ENCODE assay signal across 17 cellular contexts in the genomic region with DNA sequence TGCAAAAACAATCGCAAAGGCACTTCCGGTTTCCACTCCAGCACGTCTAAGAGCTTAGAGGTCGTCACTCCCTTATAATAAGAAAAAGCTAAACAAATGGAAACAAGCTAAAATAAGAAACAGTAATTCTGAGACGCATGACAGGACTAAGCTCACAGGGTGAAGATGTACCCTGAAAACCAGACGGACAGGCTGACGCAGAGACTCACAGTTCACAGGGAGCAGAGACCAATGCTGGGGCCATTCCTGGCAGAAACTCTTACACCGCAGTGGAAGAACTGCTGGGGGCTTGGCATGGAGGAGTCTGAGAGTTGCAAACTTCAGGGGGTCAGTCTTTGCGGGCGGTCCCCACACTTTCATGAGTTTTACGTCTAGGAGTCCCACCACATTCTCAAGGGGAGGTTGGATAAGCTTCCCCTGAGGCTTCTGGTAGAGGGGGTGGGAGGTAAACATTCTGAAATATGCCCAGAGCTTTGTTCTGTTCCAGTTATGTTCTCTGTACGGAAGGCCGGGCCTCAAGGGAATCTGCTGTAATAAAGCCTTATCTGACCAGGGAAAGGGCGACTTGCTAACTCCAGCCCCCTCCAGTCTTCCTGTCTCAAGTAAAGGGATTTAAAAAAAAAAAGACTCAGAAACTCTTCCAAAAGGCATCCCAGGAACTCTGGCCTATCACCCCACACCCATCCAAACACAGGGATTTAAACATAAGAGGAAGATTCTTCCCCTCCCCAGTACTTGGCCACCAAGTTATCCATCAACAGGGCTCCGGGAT. TPM values are rescaled to one million over a fixed set of nuclear protein-coding genes. Genes with fewer than 3 reads are reported as not detected.
DNase-seq lines count a peak whose midpoint lies in the region; ATAC-seq and TF ChIP-seq lines count a peak whose summit lies in the region.
"Had no signal": no experiment of that assay in that cellular context is flagged by ENCODE, and none has a peak within 500 bp of the region (broad histone marks: within the 10 kb centered on the region; RNA-seq: fewer than 3 reads in every experiment).

No MANE protein-coding gene starts in this region.

- CTCF ChIA-PET in IMR-90 (lab: Yijun Ruan, JAX) = no interaction called here

- H3K4me3 Mint-ChIP-seq in endothelial cell (ENCODE audit: unreplicated experiment) = peak overlapping the region; percentile 5
- H3K4me3 Mint-ChIP-seq: activated CD4-positive, alpha-beta memory T cell treated with anti-CD3 and anti-CD28 coated beads for 36 hours; CD14-positive monocyte; dendritic cell treated with granulocyte-macrophage colony-stimulating factor and Interleukin-4, amounts not matched to agents 40 ng/mL and 50 ng/mL, for 4 days; stimulated activated naive B cell treated with anti-CD40 and anti-IgM and Interleukin-4, amounts not matched to agents 10 μg/mL and 1 μg/mL and 100 μg/mL, for 72 hours had no signal

- no peaks in the 10 kb centered on the region for H3K36me3 ChIP-seq in IMR-90 (ENCODE audit: control insufficient read depth, insufficient read depth, low read length)
- H3K36me3 ChIP-seq in upper lobe of right lung = no peaks in the 10 kb centered on the region
- H3K36me3 ChIP-seq: adrenal gland, neutrophil, sigmoid colon had no signal

- no peak overlapping the region for H2AK9ac ChIP-seq in IMR-90 (replicated peaks; ENCODE audit: low read depth, low read length, poor library complexity)

- peak overlapping the region; percentile 62; the same call in 1 of the 2 replicates for H3K23ac ChIP-seq in IMR-90 (ENCODE audit: low read depth, low read length)

- peak overlapping the region; percentile 64 for H3K4ac ChIP-seq in IMR-90 (ENCODE audit: low read depth, low read length)

- 0 out of 2 replicates have a peak overlapping the region, but pooled peaks have one; percentile 20 for H2BK20ac ChIP-seq in IMR-90 (ENCODE audit: low read depth, low read length)

- in situ Hi-C loops in IMR-90 (cut with MboI; ENCODE audit: low sequenced_read_pairs) = no loop called here

- H4K5ac ChIP-seq in IMR-90 (ENCODE audit: low read depth, low read length) = peak overlapping the region; percentile 23

- peak overlapping the region; percentile 39; the same call in 1 of the 2 replicates for H2BK120ac ChIP-seq in IMR-90 (ENCODE audit: low read depth, low read length)

- dilution Hi-C loops in IMR-90 (cut with HindIII; ENCODE audit: low sequenced_read_pairs, unreplicated experiment) = no loop called here

- H3K18ac ChIP-seq in IMR-90 (ENCODE audit: low read depth, low read length) = peak overlapping the region; percentile 81

- H2BK15ac ChIP-seq in IMR-90 (ENCODE audit: low read depth, low read length) = peak overlapping the region; percentile 77; the same call in 1 of the 3 replicates

- peak overlapping the region; percentile 43; the same call in 1 of the 2 replicates for H4K91ac ChIP-seq in IMR-90 (ENCODE audit: insufficient read depth, low read depth, low read length)

- POLR2A ChIA-PET in IMR-90 (lab: Charles Lee; ENCODE audit: unreplicated experiment) = no interaction called here

- peaks cover 17% of the 10 kb centered on the region for H3K36me3 Mint-ChIP-seq in endothelial cell (ENCODE audit: low read depth, unreplicated experiment)
- H3K36me3 Mint-ChIP-seq: activated CD4-positive, alpha-beta memory T cell treated with anti-CD3 and anti-CD28 coated beads for 36 hours; CD14-positive monocyte had no signal

- H3K27me3 ChIP-seq in IMR-90 (ENCODE audit: control insufficient read depth, insufficient read depth, low read length) (no peaks in the 10 kb centered on the region), layer of hippocampus (ENCODE audit: control insufficient read depth, insufficient read depth, low read length) (no peaks in the 10 kb centered on the region), upper lobe of right lung (no peaks in the 10 kb centered on the region)
- H3K27me3 ChIP-seq: adrenal gland had no signal

- H3K4me1 ChIP-seq in IMR-90 (ENCODE audit: control insufficient read depth, insufficient read depth, low read length) (peaks cover 7% of the 10 kb centered on the region), upper lobe of right lung (no peaks in the 10 kb centered on the region)
- H3K4me1 ChIP-seq: adrenal gland, sigmoid colon had no signal

- H3K4me2 ChIP-seq in IMR-90 (ENCODE audit: low read depth, low read length) = peak overlapping the region; percentile 69; the same call in 1 of the 2 replicates

- no TSS peak for BruUV-seq in IMR-90 (replicated peaks; lab: Mats Ljungman, UMichigan)

- 75% methylated on average over 5 of the region's 15 CpGs; no CpG with 5 or more reads in 1 of the 2 experiments for WGBS in IMR-90 (ENCODE audit: extremely low coverage in 2 of 2, insufficient read length in 1 of 2), 2 experiments

- H3K79me1 ChIP-seq in IMR-90 (ENCODE audit: low read depth in 1 of 2, low read length in 2 of 2) = peaks cover 0 to 19% of the 10 kb centered on the region in 2 experiments; a peak in 3 of 4 replicates

- TF ChIP-seq POLR2A in IMR-90 (IDR thresholded peaks at IDR 0.05; ENCODE audit: low read depth, low read length) = no peak

- H3K4me3 ChIP-seq in IMR-90 (ENCODE audit: insufficient read depth, low read depth, low read length) = no peak overlapping the region
- no peak overlapping the region for H3K4me3 ChIP-seq in upper lobe of right lung
- H3K4me3 ChIP-seq: adrenal gland, sigmoid colon had no signal

- H3K9me3 Mint-ChIP-seq in endothelial cell (ENCODE audit: unreplicated experiment) = no peaks in the 10 kb centered on the region
- H3K9me3 Mint-ChIP-seq: dendritic cell treated with granulocyte-macrophage colony-stimulating factor and Interleukin-4, amounts not matched to agents 40 ng/mL and 50 ng/mL, for 4 days had no signal

- DNase-seq in IMR-90 = peak; percentile 16
- DNase-seq in endothelial cell (ENCODE audit: low spot score) = no peak
- DNase-seq in upper lobe of right lung = peak; percentile 36
- no peak for DNase-seq in HUDEP-2 (lab: John Stamatoyannopoulos, UW; ENCODE audit: unreplicated experiment in 76 of 76)
- DNase-seq in NCI-H2029 treated with DMSO at 0.1 percent for 48 hours (lab: John Stamatoyannopoulos, UW) = no peak
- no peak for DNase-seq in central memory CD4-positive, alpha-beta T cell
- DNase-seq: activated CD4-positive, alpha-beta memory T cell treated with anti-CD3 and anti-CD28 coated beads for 36 hours; adrenal gland; DMS79 treated with DMSO at 0.1 percent for 48 hours; NCI-H1436 treated with DMSO at 0.1 percent for 48 hours; NCI-H446 treated with DMSO at 0.1 percent for 48 hours; sigmoid colon; stimulated activated naive B cell treated with anti-CD40 and anti-IgM and Interleukin-4, amounts not matched to agents 10 μg/mL and 1 μg/mL and 100 μg/mL, for 72 hours had no signal

- TF ChIP-seq CTCF in IMR-90 (conservative IDR thresholded peaks at IDR 0.05; ENCODE audit: low read depth, low read length) = no peak
- TF ChIP-seq CTCF in endothelial cell (IDR thresholded peaks at IDR 0.05; ENCODE audit: unreplicated experiment) = no peak
- TF ChIP-seq CTCF in upper lobe of right lung (IDR thresholded peaks at IDR 0.05) = no peak

- peak overlapping the region; percentile 62 for H2BK5ac ChIP-seq in IMR-90 (ENCODE audit: low read depth, low read length, poor library complexity, severe bottlenecking)

- ATAC-seq in IMR-90 (ENCODE audit: low read depth) = peak; percentile 56
- ATAC-seq in upper lobe of right lung = no peak
- ATAC-seq: stimulated activated naive B cell treated with anti-CD40 and anti-IgM and Interleukin-4, amounts not matched to agents 10 μg/mL and 1 μg/mL and 100 μg/mL, for 72 hours had no signal

- intact Hi-C loops in IMR-90 (cut with micrococcal nuclease) = no loop called here
- intact Hi-C loops in upper lobe of right lung (cut with DNase I) = no loop called here

- 0 out of 2 replicates have a peak overlapping the region, but pooled peaks have one; percentile 5 for H2AK5ac ChIP-seq in IMR-90 (ENCODE audit: low read depth, low read length)

- no peaks in the 10 kb centered on the region for H3K9me1 ChIP-seq in IMR-90 (ENCODE audit: insufficient read depth, low read length)

- H3K27ac Mint-ChIP-seq in endothelial cell (ENCODE audit: unreplicated experiment) = peak overlapping the region; percentile 36
- H3K27ac Mint-ChIP-seq: activated CD4-positive, alpha-beta memory T cell treated with anti-CD3 and anti-CD28 coated beads for 36 hours; CD14-positive monocyte; dendritic cell treated with granulocyte-macrophage colony-stimulating factor and Interleukin-4, amounts not matched to agents 40 ng/mL and 50 ng/mL, for 4 days; stimulated activated naive B cell treated with anti-CD40 and anti-IgM and Interleukin-4, amounts not matched to agents 10 μg/mL and 1 μg/mL and 100 μg/mL, for 72 hours had no signal

- H3K9me3 ChIP-seq in IMR-90 (ENCODE audit: control insufficient read depth, insufficient read depth, low read length) = peaks cover 2% of the 10 kb centered on the region; the same call in 1 of the 2 replicates
- H3K9me3 ChIP-seq in upper lobe of right lung = no peaks in the 10 kb centered on the region
- H3K9me3 ChIP-seq: adrenal gland, neutrophil, sigmoid colon had no signal

- H3K27me3 Mint-ChIP-seq in endothelial cell (ENCODE audit: unreplicated experiment) = no peaks in the 10 kb centered on the region
- H3K27me3 Mint-ChIP-seq: dendritic cell treated with granulocyte-macrophage colony-stimulating factor and Interleukin-4, amounts not matched to agents 40 ng/mL and 50 ng/mL, for 4 days had no signal

- H2AFZ ChIP-seq in IMR-90 (replicated peaks; ENCODE audit: low read length, poor library complexity) = peak overlapping the region; percentile 26

- peak overlapping the region; percentile 38; the same call in 1 of the 2 replicates for H3K56ac ChIP-seq in IMR-90 (ENCODE audit: extremely low read depth, insufficient read depth, low read length)

- H4K8ac ChIP-seq in IMR-90 (ENCODE audit: low read depth in 2 of 2, low read length in 2 of 2) = peak overlapping the region; percentile 60 to 73; a peak in 3 of 4 replicates

- peak overlapping the region; percentile 81 for H3K14ac ChIP-seq in IMR-90 (replicated peaks; ENCODE audit: low read depth, low read length)

- no peaks in the 10 kb centered on the region for H4K20me1 ChIP-seq in IMR-90 (ENCODE audit: insufficient read depth, low read length)

- peak overlapping the region; percentile 7; the same call in 1 of the 2 replicates for H3K27ac ChIP-seq in IMR-90 (ENCODE audit: insufficient read depth, low read length)
- H3K27ac ChIP-seq in layer of hippocampus (ENCODE audit: low read depth, low read length) = peak overlapping the region; percentile 10
- no peak overlapping the region for H3K27ac ChIP-seq in upper lobe of right lung
- H3K27ac ChIP-seq: neutrophil had no signal

- no peak overlapping the region; the same call in 1 of the 2 replicates for H3K9ac ChIP-seq in IMR-90 (ENCODE audit: low read depth, low read length)

- peaks cover 12% of the 10 kb centered on the region for H3K4me1 Mint-ChIP-seq in endothelial cell (ENCODE audit: unreplicated experiment)
- H3K4me1 Mint-ChIP-seq: CD14-positive monocyte; stimulated activated naive B cell treated with anti-CD40 and anti-IgM and Interleukin-4, amounts not matched to agents 10 μg/mL and 1 μg/mL and 100 μg/mL, for 72 hours had no signal

- no peak for TF ChIP-seq RAD21 in IMR-90 (IDR thresholded peaks at IDR 0.05; ENCODE audit: low read length)

RNA-seq across cellular contexts. Expression of a gene that starts 47.8 kb away (rescaled TPM):
- total RNA-seq in IMR-90 (2012; rRNA removed) = 24.7 and 30.6 TPM in 2 replicates
- 68.3 and 91.3 TPM in 2 replicates for polyA plus RNA-seq in IMR-90 (2012; rRNA removed)
- 81.9 and 90.8 TPM in 2 replicates for polyA plus RNA-seq in IMR-90 (2012; cell fraction: cytosol; rRNA removed)
- 23.2 and 48.0 TPM in 2 replicates for polyA plus RNA-seq in IMR-90 (2012; cell fraction: nucleus; rRNA removed; ENCODE audit: low replicate concordance)
- total RNA-seq in endothelial cell (ENCODE audit: unreplicated experiment) = 300 TPM
- 530 TPM for total RNA-seq in upper lobe of right lung

Comparison
In these comparisons a context has a peak if more than half of its experiments do, and no peak if none do; other contexts are left out.
1. DNase-seq: peak in IMR-90 (single experiment) and upper lobe of right lung (single experiment); none in endothelial cell (single experiment), HUDEP-2 (0 of 76), NCI-H2029 treated with DMSO at 0.1 percent for 48 hours (single experiment) and central memory CD4-positive, alpha-beta T cell (single experiment).